In the genomic region with DNA sequence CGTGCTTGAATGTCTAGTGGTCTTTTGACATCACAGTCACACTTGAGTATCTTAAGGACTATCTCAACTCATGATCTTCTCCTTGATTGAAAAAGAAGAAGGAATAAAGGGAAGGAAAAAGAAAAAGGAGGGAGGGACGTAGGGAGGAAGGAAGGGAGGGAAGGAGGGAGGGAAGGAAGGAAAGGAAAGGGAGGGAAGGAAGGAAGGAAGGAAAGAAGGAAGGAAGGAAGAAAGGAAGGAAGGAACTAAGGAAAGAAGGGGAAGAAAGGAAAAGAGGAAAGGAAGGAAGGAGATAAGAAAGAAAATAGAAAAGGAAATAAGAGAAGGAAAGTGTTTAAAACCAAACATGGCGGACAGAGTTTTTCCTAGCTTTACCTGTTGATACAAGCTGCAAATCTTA, we compare ENCODE assay signal across 33 cellular contexts.
"Had no signal": no experiment of that assay in that cellular context is flagged by ENCODE, and none has a peak within 500 bp of the region (broad histone marks: within the 10 kb centered on the region; RNA-seq: fewer than 3 reads in every experiment).

No MANE protein-coding gene starts in this region.

- H3K27ac Mint-ChIP-seq: activated B cell treated with CpG ODN at 0.5 μM for 24 hours; activated CD4-positive, alpha-beta memory T cell treated with anti-CD3 and anti-CD28 coated beads for 36 hours; activated CD8-positive, alpha-beta T cell treated with anti-CD3 and anti-CD28 coated beads for 36 hours; activated naive CD4-positive, alpha-beta T cell treated with anti-CD3 and anti-CD28 coated beads for 36 hours; activated naive CD4-positive, alpha-beta T cell treated with anti-CD3 and anti-CD28 coated beads, Interleukin-2, amount 50 U/mL, for 72 hours; activated naive CD8-positive, alpha-beta T cell treated with anti-CD3 and anti-CD28 coated beads for 36 hours; activated T-cell treated with anti-CD3 and anti-CD28 coated beads, Interleukin-2, amount 50 U/mL, for 72 hours; activated T-helper 1 cell treated with anti-CD3 and anti-CD28 coated beads, Interleukin-12 subunit alpha, Interleukin-12 subunit beta, Interleukin-2, Interleukin-4 antibody, amounts not matched to agents 30 ng/mL and 10 ng/mL and 1 ng/mL, durations not matched to agents 14 hours and 24 hours and 36 hours; activated T-helper 17 cell treated with anti-CD3 and anti-CD28 coated beads, Interleukin-2, amount 50 U/mL, for 72 hours; T-helper 1 cell treated with Interleukin-12 subunit alpha and Interleukin-12 subunit beta and Interleukin-4 antibody, amounts not matched to agents 30 μg/mL and 1 μg/mL, for 36 hours had no signal

- H3K9me3 ChIP-seq: adrenal gland, body of pancreas, breast epithelium had no signal

- H3K4me3 ChIP-seq: adrenal gland, body of pancreas, breast epithelium had no signal

- ATAC-seq: activated CD8-positive, alpha-beta T cell treated with anti-CD3 and anti-CD28 coated beads for 36 hours; activated naive CD4-positive, alpha-beta T cell treated with anti-CD3 and anti-CD28 coated beads, Interleukin-2, amount 50 U/mL, for 72 hours; activated T-cell treated with anti-CD3 and anti-CD28 coated beads, Interleukin-2, amount 50 U/mL, for 4 hours; activated T-cell treated with anti-CD3 and anti-CD28 coated beads, Interleukin-2, amount 50 U/mL, for 72 hours; activated T-helper 17 cell treated with anti-CD3 and anti-CD28 coated beads, Interleukin-2, amount 50 U/mL, for 72 hours; body of pancreas had no signal

- H3K27ac ChIP-seq: adrenal gland, body of pancreas, brain microvascular endothelial cell, breast epithelium, VCaP had no signal

- H3K27me3 ChIP-seq: adrenal gland, body of pancreas, brain microvascular endothelial cell, breast epithelium had no signal

- H3K27me3 Mint-ChIP-seq: activated B cell treated with CpG ODN at 0.5 μM for 24 hours; activated CD4-positive, alpha-beta memory T cell treated with anti-CD3 and anti-CD28 coated beads for 36 hours; activated CD8-positive, alpha-beta T cell treated with anti-CD3 and anti-CD28 coated beads for 36 hours; activated naive CD8-positive, alpha-beta T cell treated with anti-CD3 and anti-CD28 coated beads for 36 hours; activated T-helper 17 cell treated with anti-CD3 and anti-CD28 coated beads, Interleukin-2, amount 50 U/mL, for 72 hours had no signal

- H3K9me3 Mint-ChIP-seq: activated B cell treated with CpG ODN at 0.5 μM for 24 hours; activated CD4-positive, alpha-beta memory T cell treated with anti-CD3 and anti-CD28 coated beads for 36 hours; activated CD8-positive, alpha-beta T cell treated with anti-CD3 and anti-CD28 coated beads for 36 hours; activated naive CD4-positive, alpha-beta T cell treated with anti-CD3 and anti-CD28 coated beads for 36 hours; activated naive CD4-positive, alpha-beta T cell treated with anti-CD3 and anti-CD28 coated beads, Interleukin-2, amount 50 U/mL, for 72 hours; activated T-cell treated with anti-CD3 and anti-CD28 coated beads, Interleukin-2, amount 50 U/mL, for 4 hours; activated T-cell treated with anti-CD3 and anti-CD28 coated beads, Interleukin-2, amount 50 U/mL, for 72 hours; activated T-helper 1 cell treated with anti-CD3 and anti-CD28 coated beads, Interleukin-12 subunit alpha, Interleukin-12 subunit beta, Interleukin-2, Interleukin-4 antibody, amounts not matched to agents 30 ng/mL and 10 ng/mL and 1 ng/mL, durations not matched to agents 14 hours and 24 hours and 36 hours; activated T-helper 17 cell treated with anti-CD3 and anti-CD28 coated beads, Interleukin-2, amount 50 U/mL, for 72 hours; T-helper 1 cell treated with Interleukin-12 subunit alpha and Interleukin-12 subunit beta and Interleukin-4 antibody, amounts not matched to agents 30 μg/mL and 1 μg/mL, for 36 hours had no signal

- DNase-seq: activated B cell treated with CpG ODN at 0.5 μM for 24 hours; activated CD4-positive, alpha-beta memory T cell treated with anti-CD3 and anti-CD28 coated beads for 36 hours; activated CD4-positive, alpha-beta T cell treated with anti-CD3 and anti-CD28 coated beads for 4 hours; activated CD4-positive, alpha-beta T cell treated with anti-CD3 and anti-CD28 coated beads, Interleukin-2, amount 50 U/mL, for 1 hour; activated CD4-positive, alpha-beta T cell treated with anti-CD3 and anti-CD28 coated beads, Interleukin-2, amount 50 U/mL, for 4 hours; activated CD4-positive, CD25-positive, alpha-beta regulatory T cell treated with anti-CD3 and anti-CD28 coated beads, Interleukin-2, amount 50 U/mL, for 72 hours; activated CD8-positive, alpha-beta memory T cell treated with anti-CD3 and anti-CD28 coated beads, Interleukin-2, amount 50 U/mL, for 4 hours; activated CD8-positive, alpha-beta T cell treated with anti-CD3 and anti-CD28 coated beads for 36 hours; activated effector memory CD4-positive, alpha-beta T cell treated with anti-CD3 and anti-CD28 coated beads, Interleukin-2, amount 50 U/mL, for 16 hours; activated gamma-delta T cell treated with Interleukin-2 at 50 U/mL for 16 hours; activated naive CD4-positive, alpha-beta T cell; activated naive CD4-positive, alpha-beta T cell treated with anti-CD3 and anti-CD28 coated beads for 36 hours; activated naive CD4-positive, alpha-beta T cell treated with anti-CD3 and anti-CD28 coated beads, Interleukin-2, amount 50 U/mL, for 16 hours; activated naive CD8-positive, alpha-beta T cell treated with anti-CD3 and anti-CD28 coated beads for 36 hours; activated T-cell treated with anti-CD3 and anti-CD28 coated beads for 4 hours; activated T-cell treated with anti-CD3 and anti-CD28 coated beads, Interleukin-2, amount 50 U/mL, for 1 hour; activated T-cell treated with anti-CD3 and anti-CD28 coated beads, Interleukin-2, amount 50 U/mL, for 4 hours; activated T-cell treated with anti-CD3 and anti-CD28 coated beads, Interleukin-2, amount 50 U/mL, for 72 hours; adrenal gland; amniotic stem cell; aorta; body of pancreas; brain microvascular endothelial cell; central memory CD4-positive, alpha-beta T cell; SW 1271; T-helper 1 cell; T-helper 9 cell had no signal

- H3K36me3 ChIP-seq: adrenal gland, brain microvascular endothelial cell, breast epithelium had no signal

- H3K4me3 Mint-ChIP-seq: activated B cell treated with CpG ODN at 0.5 μM for 24 hours; activated CD4-positive, alpha-beta memory T cell treated with anti-CD3 and anti-CD28 coated beads for 36 hours; activated CD8-positive, alpha-beta T cell treated with anti-CD3 and anti-CD28 coated beads for 36 hours; activated naive CD4-positive, alpha-beta T cell treated with anti-CD3 and anti-CD28 coated beads for 36 hours; activated naive CD8-positive, alpha-beta T cell treated with anti-CD3 and anti-CD28 coated beads for 36 hours; activated T-cell treated with anti-CD3 and anti-CD28 coated beads, Interleukin-2, amount 50 U/mL, for 4 hours; activated T-cell treated with anti-CD3 and anti-CD28 coated beads, Interleukin-2, amount 50 U/mL, for 72 hours; activated T-helper 1 cell treated with anti-CD3 and anti-CD28 coated beads, Interleukin-12 subunit alpha, Interleukin-12 subunit beta, Interleukin-2, Interleukin-4 antibody, amounts not matched to agents 30 ng/mL and 10 ng/mL and 1 ng/mL, durations not matched to agents 14 hours and 24 hours and 36 hours; activated T-helper 17 cell treated with anti-CD3 and anti-CD28 coated beads, Interleukin-2, amount 50 U/mL, for 72 hours; T-helper 1 cell treated with Interleukin-12 subunit alpha and Interleukin-12 subunit beta and Interleukin-4 antibody, amounts not matched to agents 30 μg/mL and 1 μg/mL, for 36 hours had no signal

- H3K4me1 ChIP-seq: adrenal gland, body of pancreas, breast epithelium had no signal

- H3K4me1 Mint-ChIP-seq: activated B cell treated with CpG ODN at 0.5 μM for 24 hours; activated naive CD8-positive, alpha-beta T cell treated with anti-CD3 and anti-CD28 coated beads for 36 hours; activated T-helper 17 cell treated with anti-CD3 and anti-CD28 coated beads, Interleukin-2, amount 50 U/mL, for 72 hours had no signal
